1 cellular context compared by ENCODE assay signal in genomic region chr9:6902423-6902822, GRCh38.
TF ChIP-seq lines count a peak whose summit lies in the region.

No MANE protein-coding gene starts in this region.

TF ChIP-seq in IMR-90, 13 proteins besides CTCF, POLR2A, EP300 and RAD21:
- TF ChIP-seq RFX5 (IDR thresholded peaks at IDR 0.05; ENCODE audit: low read depth, low read length) (no peak), MAFK (IDR thresholded peaks at IDR 0.05; ENCODE audit: low read depth, low read length) (no peak)
